ENCODE assay signal across 8 cellular contexts in genomic region chr10:119207367-119207668, GRCh38.
DNase-seq lines count a peak whose midpoint lies in the region; ATAC-seq lines count a peak whose summit lies in the region.

Gene GRK5, plus strand, starts transcription at chr10:119207571. Its CDS starts 347 bp downstream, at chr10:119207918.

- H3K27ac ChIP-seq in cingulate gyrus (ENCODE audit: low read depth, low read length), result peak within 1 kb of the TSS; percentile 72

- DNase-seq in AML-193 (lab: John Stamatoyannopoulos, UW) (peak; percentile 76), GM19238 (ENCODE audit: insufficient read length, low spot score) (peak; percentile 96), NCI-H524 treated with DMSO at 0.1 percent for 48 hours (lab: John Stamatoyannopoulos, UW) (peak; percentile 63), kidney tubule cell (ENCODE audit: low spot score) (peak; percentile 96)
- peak; percentile 95 for DNase-seq in activated CD4-positive, alpha-beta T cell treated with anti-CD3 and anti-CD28 coated beads for 48 hours
- peak; percentile 77 to 93 (median 88) for DNase-seq in stimulated activated CD4-positive, alpha-beta T cell treated with anti-CD3 and anti-CD28 coated beads, Interleukin-1b, Interleukin-23, amount 100 ng/mL, for 24 hours (ENCODE audit: low read depth in 4 of 4, low spot score in 1 of 4)

- peak; percentile 82 for ATAC-seq in HG03439 (IDR thresholded peaks at IDR 0.05; ENCODE audit: unreplicated experiment)

Comparison
In these comparisons a context has a peak if more than half of its experiments do, and no peak if none do; other contexts are left out.
1. Peak in every context shown above with its lines: DNase-seq, ATAC-seq and H3K27ac ChIP-seq.